In the genomic region with DNA sequence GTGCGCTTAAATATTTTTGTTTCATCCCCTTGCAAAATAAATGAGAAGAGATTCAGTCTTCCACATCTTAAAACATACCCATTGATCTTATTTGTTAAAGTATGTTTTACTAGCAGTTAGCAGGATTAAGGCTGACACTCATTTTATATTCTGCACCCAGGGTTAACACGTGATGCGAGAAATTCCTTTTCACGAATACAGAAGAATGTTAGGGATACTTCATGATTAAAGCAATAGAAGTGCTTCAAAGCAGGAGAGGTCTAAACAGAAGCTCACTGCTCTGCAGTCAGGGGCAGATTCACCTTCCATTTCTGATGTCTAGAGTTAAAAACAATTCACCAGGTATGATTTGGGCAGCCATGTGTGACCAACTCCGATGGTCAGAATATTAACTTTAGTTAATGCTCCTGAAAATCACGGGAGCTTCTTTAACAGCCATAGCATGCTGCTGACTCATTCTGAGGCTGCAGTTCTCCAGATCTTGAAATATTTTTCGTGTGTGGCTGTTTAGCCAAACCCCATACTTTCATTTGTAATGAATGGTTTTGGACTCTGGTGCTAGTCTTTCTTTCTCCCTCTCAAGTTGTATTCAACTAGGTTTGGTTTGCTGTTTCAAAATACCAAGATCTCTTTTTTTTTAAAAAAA, we compare ENCODE assay signal across 1 cellular context.
TF ChIP-seq lines count a peak whose summit lies in the region.

No MANE protein-coding gene starts in this region.

TF ChIP-seq in HepG2, 621 proteins besides CTCF, POLR2A, EP300 and RAD21 (continued from another document):
- TF ChIP-seq, protein P1, sequence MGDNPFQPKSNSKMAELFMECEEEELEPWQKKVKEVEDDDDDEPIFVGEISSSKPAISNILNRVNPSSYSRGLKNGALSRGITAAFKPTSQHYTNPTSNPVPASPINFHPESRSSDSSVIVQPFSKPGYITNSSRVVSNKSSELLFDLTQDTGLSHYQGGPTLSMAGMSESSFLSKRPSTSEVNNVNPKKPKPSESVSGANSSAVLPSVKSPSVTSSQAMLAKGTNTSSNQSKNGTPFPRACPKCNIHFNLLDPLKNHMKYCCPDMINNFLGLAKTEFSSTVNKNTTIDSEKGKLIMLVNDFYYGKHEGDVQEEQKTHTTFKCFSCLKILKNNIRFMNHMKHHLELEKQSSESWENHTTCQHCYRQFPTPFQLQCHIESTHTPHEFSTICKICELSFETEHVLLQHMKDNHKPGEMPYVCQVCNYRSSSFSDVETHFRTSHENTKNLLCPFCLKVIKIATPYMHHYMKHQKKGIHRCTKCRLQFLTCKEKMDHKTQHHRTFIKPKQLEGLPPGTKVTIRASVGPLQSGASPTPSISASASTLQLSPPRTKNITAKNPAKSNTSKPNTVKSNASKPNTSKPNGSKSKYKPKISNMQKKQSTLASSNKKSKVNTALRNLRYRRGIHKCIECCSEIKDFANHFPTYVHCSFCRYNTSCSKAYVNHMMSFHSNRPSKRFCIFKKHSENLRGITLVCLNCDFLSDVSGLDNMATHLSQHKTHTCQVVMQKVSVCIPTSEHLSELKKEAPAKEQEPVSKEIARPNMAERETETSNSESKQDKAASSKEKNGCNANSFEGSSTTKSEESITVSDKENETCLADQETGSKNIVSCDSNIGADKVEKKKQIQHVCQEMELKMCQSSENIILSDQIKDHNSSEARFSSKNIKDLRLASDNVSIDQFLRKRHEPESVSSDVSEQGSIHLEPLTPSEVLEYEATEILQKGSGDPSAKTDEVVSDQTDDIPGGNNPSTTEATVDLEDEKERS (CRISPR knock-in tag; IDR thresholded peaks at IDR 0.05), result no peak
- TF ChIP-seq NFE2L2 (IDR thresholded peaks at IDR 0.05; ENCODE audit: low read length), result peak; percentile 71
